ENCODE assay signal across 8 cellular contexts in the genomic region with DNA sequence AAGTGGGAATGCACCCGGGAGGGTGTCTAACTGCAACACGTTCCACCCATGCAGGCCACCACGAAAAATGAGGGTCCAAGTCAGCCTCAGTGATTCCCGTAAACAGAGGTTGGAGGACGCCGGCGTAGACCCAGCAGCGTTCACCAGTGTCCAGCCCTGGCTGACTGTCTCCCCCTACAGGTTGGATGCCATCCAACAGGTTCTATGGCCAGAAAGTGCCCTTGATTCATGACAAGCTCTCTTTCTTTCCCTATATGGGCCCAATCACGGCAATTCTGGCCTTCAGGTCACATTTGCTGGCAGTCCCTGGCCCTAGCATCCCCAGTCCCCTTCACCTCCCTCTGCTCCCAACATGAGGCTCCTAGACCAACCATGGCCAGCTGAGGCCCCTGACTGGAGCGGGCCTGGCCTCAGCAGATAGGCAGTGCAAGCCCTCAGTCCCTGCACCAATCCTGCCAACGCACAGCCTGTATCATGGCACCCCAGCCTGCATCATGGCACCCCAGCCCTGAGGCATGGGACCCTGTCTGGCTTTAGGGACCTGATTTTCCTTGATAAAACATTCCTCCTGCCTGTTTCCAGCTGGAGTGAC.
DNase-seq lines count a peak whose midpoint lies in the region; ATAC-seq and TF ChIP-seq lines count a peak whose summit lies in the region.

No MANE protein-coding gene starts in this region.

- no peaks in the 10 kb centered on the region for H3K36me3 Mint-ChIP-seq in activated T-cell treated with anti-CD3 and anti-CD28 coated beads, Interleukin-2, amount 50 U/mL, for 72 hours (ENCODE audit: insufficient read depth in 2 of 2)

- no peaks in the 10 kb centered on the region for H3K9me3 ChIP-seq in DND-41 (ENCODE audit: insufficient read depth, low read length, severe bottlenecking)
- no peaks in the 10 kb centered on the region for H3K9me3 ChIP-seq in suprapubic skin

- TF ChIP-seq EP300 in suprapubic skin (IDR thresholded peaks at IDR 0.05): no peak

- no peaks in the 10 kb centered on the region for H3K79me2 ChIP-seq in DND-41 (ENCODE audit: insufficient read depth, low read length)

- no peak overlapping the region for H3K4me2 ChIP-seq in DND-41 (ENCODE audit: insufficient read depth, low read length)

- H3K27me3 Mint-ChIP-seq in activated T-cell treated with anti-CD3 and anti-CD28 coated beads, Interleukin-2, amount 50 U/mL, for 72 hours (ENCODE audit: low read depth): no peaks in the 10 kb centered on the region

- 81% methylated on average over 9 of the region's 11 CpGs for WGBS in suprapubic skin

- H3K36me3 ChIP-seq in DND-41 (ENCODE audit: insufficient read depth, low read length): no peaks in the 10 kb centered on the region
- H3K36me3 ChIP-seq in suprapubic skin: no peaks in the 10 kb centered on the region

- no peak overlapping the region for H3K27ac ChIP-seq in DND-41 (ENCODE audit: low read length)
- H3K27ac ChIP-seq in suprapubic skin: no peak overlapping the region

- H2AFZ ChIP-seq in DND-41 (ENCODE audit: low read depth, low read length): no peak overlapping the region

- peak; percentile 69; the same call in 2 of the 3 replicates for ATAC-seq in DND-41 (ENCODE audit: insufficient read depth, low read depth)
- ATAC-seq in HG03039 (IDR thresholded peaks at IDR 0.05; ENCODE audit: unreplicated experiment): peak; percentile 70
- peak in 1 of 2 donors; percentile 56 for ATAC-seq in activated T-cell treated with anti-CD3 and anti-CD28 coated beads, Interleukin-2, amount 50 U/mL, for 72 hours (replicated peaks in 1 of 2)

- DNase-seq in DND-41 (peak; percentile 42), occipital lobe (lab: John Stamatoyannopoulos, UW) (peak; percentile 15), SHP77 treated with DMSO at 0.1 percent for 48 hours (lab: John Stamatoyannopoulos, UW) (no peak), SHP77 (lab: John Stamatoyannopoulos, UW) (no peak), suprapubic skin (ENCODE audit: low spot score in 2 of 2) (no peak), NCI-H2171 treated with DMSO at 0.1 percent for 48 hours (lab: John Stamatoyannopoulos, UW) (no peak)
- peak; percentile 21 to 35 for DNase-seq in activated T-cell treated with anti-CD3 and anti-CD28 coated beads, Interleukin-2, amount 50 U/mL, for 72 hours

- no peak overlapping the region for H3K27ac Mint-ChIP-seq in activated T-cell treated with anti-CD3 and anti-CD28 coated beads, Interleukin-2, amount 50 U/mL, for 72 hours

- no peaks in the 10 kb centered on the region for H3K9me3 Mint-ChIP-seq in activated T-cell treated with anti-CD3 and anti-CD28 coated beads, Interleukin-2, amount 50 U/mL, for 72 hours

- no peaks in the 10 kb centered on the region; the same call in 1 of the 2 replicates for H4K20me1 ChIP-seq in DND-41 (ENCODE audit: insufficient read depth, low read length)

- no peaks in the 10 kb centered on the region for H3K4me1 ChIP-seq in DND-41 (ENCODE audit: insufficient read depth, low read length)
- no peaks in the 10 kb centered on the region for H3K4me1 ChIP-seq in suprapubic skin

- H3K27me3 ChIP-seq in DND-41 (ENCODE audit: insufficient read depth, low read length, poor library complexity): no peaks in the 10 kb centered on the region
- H3K27me3 ChIP-seq in suprapubic skin: no peaks in the 10 kb centered on the region

- TF ChIP-seq POLR2A in suprapubic skin (IDR thresholded peaks at IDR 0.05): no peak

- no peak overlapping the region for H3K4me3 ChIP-seq in DND-41 (ENCODE audit: low read depth in 1 of 2, low read length in 2 of 2)
- no peak overlapping the region for H3K4me3 ChIP-seq in suprapubic skin

- H3K4me1 Mint-ChIP-seq in activated T-cell treated with anti-CD3 and anti-CD28 coated beads, Interleukin-2, amount 50 U/mL, for 72 hours (ENCODE audit: low read depth): no peaks in the 10 kb centered on the region

- H3K9ac ChIP-seq in DND-41 (ENCODE audit: low read depth, low read length): no peak overlapping the region

- TF ChIP-seq CTCF in DND-41 (IDR thresholded peaks at IDR 0.05; ENCODE audit: borderline replicate concordance, extremely low read depth, low read length, poor library complexity, severe bottlenecking): peak; percentile 77
- TF ChIP-seq CTCF in suprapubic skin (IDR thresholded peaks at IDR 0.05): no peak

- no peak overlapping the region for H3K4me3 Mint-ChIP-seq in activated T-cell treated with anti-CD3 and anti-CD28 coated beads, Interleukin-2, amount 50 U/mL, for 72 hours

Comparison
In these comparisons a context has a peak if more than half of its experiments do, and no peak if none do; other contexts are left out.
1. DNase-seq: peak in DND-41 (single experiment), activated T-cell treated with anti-CD3 and anti-CD28 coated beads, Interleukin-2, amount 50 U/mL, for 72 hours (2 of 2) and occipital lobe (single experiment); none in SHP77 treated with DMSO at 0.1 percent for 48 hours (single experiment), SHP77 (0 of 2), suprapubic skin (0 of 2) and NCI-H2171 treated with DMSO at 0.1 percent for 48 hours (single experiment).